1 cellular context compared by ENCODE assay signal in genomic region chr15:44243829-44244228, GRCh38.
TF ChIP-seq lines count a peak whose summit lies in the region.

No MANE protein-coding gene starts in this region.

TF ChIP-seq in GM23338, 12 proteins besides CTCF, POLR2A, EP300 and RAD21 (continued from another document):
- TF ChIP-seq, protein P1, sequence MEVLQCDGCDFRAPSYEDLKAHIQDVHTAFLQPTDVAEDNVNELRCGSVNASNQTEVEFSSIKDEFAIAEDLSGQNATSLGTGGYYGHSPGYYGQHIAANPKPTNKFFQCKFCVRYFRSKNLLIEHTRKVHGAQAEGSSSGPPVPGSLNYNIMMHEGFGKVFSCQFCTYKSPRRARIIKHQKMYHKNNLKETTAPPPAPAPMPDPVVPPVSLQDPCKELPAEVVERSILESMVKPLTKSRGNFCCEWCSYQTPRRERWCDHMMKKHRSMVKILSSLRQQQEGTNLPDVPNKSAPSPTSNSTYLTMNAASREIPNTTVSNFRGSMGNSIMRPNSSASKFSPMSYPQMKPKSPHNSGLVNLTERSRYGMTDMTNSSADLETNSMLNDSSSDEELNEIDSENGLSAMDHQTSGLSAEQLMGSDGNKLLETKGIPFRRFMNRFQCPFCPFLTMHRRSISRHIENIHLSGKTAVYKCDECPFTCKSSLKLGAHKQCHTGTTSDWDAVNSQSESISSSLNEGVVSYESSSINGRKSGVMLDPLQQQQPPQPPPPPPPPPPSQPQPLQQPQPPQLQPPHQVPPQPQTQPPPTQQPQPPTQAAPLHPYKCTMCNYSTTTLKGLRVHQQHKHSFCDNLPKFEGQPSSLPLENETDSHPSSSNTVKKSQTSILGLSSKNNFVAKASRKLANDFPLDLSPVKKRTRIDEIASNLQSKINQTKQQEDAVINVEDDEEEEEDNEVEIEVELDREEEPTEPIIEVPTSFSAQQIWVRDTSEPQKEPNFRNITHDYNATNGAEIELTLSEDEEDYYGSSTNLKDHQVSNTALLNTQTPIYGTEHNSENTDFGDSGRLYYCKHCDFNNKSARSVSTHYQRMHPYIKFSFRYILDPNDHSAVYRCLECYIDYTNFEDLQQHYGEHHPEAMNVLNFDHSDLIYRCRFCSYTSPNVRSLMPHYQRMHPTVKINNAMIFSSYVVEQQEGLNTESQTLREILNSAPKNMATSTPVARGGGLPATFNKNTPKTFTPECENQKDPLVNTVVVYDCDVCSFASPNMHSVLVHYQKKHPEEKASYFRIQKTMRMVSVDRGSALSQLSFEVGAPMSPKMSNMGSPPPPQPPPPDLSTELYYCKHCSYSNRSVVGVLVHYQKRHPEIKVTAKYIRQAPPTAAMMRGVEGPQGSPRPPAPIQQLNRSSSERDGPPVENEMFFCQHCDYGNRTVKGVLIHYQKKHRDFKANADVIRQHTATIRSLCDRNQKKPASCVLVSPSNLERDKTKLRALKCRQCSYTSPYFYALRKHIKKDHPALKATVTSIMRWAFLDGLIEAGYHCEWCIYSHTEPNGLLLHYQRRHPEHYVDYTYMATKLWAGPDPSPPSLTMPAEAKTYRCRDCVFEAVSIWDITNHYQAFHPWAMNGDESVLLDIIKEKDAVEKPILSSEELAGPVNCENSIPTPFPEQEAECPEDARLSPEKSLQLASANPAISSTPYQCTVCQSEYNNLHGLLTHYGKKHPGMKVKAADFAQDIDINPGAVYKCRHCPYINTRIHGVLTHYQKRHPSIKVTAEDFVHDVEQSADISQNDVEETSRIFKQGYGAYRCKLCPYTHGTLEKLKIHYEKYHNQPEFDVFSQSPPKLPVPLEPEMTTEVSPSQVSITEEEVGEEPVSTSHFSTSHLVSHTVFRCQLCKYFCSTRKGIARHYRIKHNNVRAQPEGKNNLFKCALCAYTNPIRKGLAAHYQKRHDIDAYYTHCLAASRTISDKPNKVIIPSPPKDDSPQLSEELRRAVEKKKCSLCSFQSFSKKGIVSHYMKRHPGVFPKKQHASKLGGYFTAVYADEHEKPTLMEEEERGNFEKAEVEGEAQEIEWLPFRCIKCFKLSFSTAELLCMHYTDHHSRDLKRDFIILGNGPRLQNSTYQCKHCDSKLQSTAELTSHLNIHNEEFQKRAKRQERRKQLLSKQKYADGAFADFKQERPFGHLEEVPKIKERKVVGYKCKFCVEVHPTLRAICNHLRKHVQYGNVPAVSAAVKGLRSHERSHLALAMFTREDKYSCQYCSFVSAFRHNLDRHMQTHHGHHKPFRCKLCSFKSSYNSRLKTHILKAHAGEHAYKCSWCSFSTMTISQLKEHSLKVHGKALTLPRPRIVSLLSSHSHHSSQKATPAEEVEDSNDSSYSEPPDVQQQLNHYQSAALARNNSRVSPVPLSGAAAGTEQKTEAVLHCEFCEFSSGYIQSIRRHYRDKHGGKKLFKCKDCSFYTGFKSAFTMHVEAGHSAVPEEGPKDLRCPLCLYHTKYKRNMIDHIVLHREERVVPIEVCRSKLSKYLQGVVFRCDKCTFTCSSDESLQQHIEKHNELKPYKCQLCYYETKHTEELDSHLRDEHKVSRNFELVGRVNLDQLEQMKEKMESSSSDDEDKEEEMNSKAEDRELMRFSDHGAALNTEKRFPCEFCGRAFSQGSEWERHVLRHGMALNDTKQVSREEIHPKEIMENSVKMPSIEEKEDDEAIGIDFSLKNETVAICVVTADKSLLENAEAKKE (CRISPR knock-in tag; IDR thresholded peaks at IDR 0.05): no peak
- TF ChIP-seq ETS1 (IDR thresholded peaks at IDR 0.05) (no peak), POLR2AphosphoS5 (IDR thresholded peaks at IDR 0.05; ENCODE audit: low read depth) (no peak), STAT1 (IDR thresholded peaks at IDR 0.05; ENCODE audit: unreplicated experiment) (no peak), CREB1 (CRISPR knock-in tag; IDR thresholded peaks at IDR 0.05; ENCODE audit: low read depth) (no peak), ZNF331 (CRISPR knock-in tag; IDR thresholded peaks at IDR 0.05; ENCODE audit: low read depth) (no peak), EZH2 (IDR thresholded peaks at IDR 0.05; ENCODE audit: low read depth, unreplicated experiment) (no peak), JUNB (IDR thresholded peaks at IDR 0.05; ENCODE audit: unreplicated experiment) (no peak), EZH2phosphoT487 (IDR thresholded peaks at IDR 0.05; ENCODE audit: unreplicated experiment) (no peak)
- TF ChIP-seq, protein P2, sequence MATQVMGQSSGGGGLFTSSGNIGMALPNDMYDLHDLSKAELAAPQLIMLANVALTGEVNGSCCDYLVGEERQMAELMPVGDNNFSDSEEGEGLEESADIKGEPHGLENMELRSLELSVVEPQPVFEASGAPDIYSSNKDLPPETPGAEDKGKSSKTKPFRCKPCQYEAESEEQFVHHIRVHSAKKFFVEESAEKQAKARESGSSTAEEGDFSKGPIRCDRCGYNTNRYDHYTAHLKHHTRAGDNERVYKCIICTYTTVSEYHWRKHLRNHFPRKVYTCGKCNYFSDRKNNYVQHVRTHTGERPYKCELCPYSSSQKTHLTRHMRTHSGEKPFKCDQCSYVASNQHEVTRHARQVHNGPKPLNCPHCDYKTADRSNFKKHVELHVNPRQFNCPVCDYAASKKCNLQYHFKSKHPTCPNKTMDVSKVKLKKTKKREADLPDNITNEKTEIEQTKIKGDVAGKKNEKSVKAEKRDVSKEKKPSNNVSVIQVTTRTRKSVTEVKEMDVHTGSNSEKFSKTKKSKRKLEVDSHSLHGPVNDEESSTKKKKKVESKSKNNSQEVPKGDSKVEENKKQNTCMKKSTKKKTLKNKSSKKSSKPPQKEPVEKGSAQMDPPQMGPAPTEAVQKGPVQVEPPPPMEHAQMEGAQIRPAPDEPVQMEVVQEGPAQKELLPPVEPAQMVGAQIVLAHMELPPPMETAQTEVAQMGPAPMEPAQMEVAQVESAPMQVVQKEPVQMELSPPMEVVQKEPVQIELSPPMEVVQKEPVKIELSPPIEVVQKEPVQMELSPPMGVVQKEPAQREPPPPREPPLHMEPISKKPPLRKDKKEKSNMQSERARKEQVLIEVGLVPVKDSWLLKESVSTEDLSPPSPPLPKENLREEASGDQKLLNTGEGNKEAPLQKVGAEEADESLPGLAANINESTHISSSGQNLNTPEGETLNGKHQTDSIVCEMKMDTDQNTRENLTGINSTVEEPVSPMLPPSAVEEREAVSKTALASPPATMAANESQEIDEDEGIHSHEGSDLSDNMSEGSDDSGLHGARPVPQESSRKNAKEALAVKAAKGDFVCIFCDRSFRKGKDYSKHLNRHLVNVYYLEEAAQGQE (IDR thresholded peaks at IDR 0.05; ENCODE audit: unreplicated experiment): no peak
TF ChIP-seq in GM23338: peak in this region for 0.
